15 cellular contexts compared by ENCODE assay signal in the genomic region with DNA sequence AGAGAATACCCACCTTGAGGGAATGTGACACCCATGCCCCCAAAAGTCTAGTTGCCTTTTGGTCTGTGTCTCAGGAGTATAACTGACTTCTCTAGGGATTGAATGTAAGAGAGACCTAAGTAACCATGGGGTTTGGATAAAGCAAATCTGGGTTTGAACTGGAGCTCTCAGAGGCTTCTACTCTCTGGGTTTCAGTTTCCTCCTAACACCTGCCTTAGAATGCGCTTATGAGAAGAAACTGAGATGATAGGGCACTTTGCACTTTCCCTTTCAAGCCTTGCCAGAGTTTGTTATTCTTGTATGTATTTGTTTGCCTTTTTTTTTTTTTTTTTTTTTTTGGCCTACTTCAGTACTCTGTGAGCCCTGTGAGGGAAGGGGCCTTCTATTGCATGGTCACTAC. TPM values are rescaled to one million over a fixed set of nuclear protein-coding genes. Genes with fewer than 3 reads are reported as not detected.
DNase-seq lines count a peak whose midpoint lies in the region; ATAC-seq and TF ChIP-seq lines count a peak whose summit lies in the region.
"Had no signal": no experiment of that assay in that cellular context is flagged by ENCODE, and none has a peak within 500 bp of the region (broad histone marks: within the 10 kb centered on the region; RNA-seq: fewer than 3 reads in every experiment).

No MANE protein-coding gene starts in this region.

- TF ChIP-seq CTCF in chondrocyte (IDR thresholded peaks at IDR 0.05) = no peak

- no peak overlapping the region for H2AK5ac ChIP-seq in mesendoderm (ENCODE audit: low read length)

- no peaks in the 10 kb centered on the region for H3K79me1 ChIP-seq in mesendoderm (ENCODE audit: low read length)

- no peak overlapping the region for H3K4me3 Mint-ChIP-seq in activated naive CD8-positive, alpha-beta T cell treated with anti-CD3 and anti-CD28 coated beads, Interleukin-2, amount 10 ng/mL, durations not matched to agents 7 days and 5 days
- H3K4me3 Mint-ChIP-seq in activated naive CD8-positive, alpha-beta T cell treated with anti-CD3 and anti-CD28 coated beads for 36 hours = no peak overlapping the region
- no peak overlapping the region for H3K4me3 Mint-ChIP-seq in chondrocyte (ENCODE audit: unreplicated experiment)
- H3K4me3 Mint-ChIP-seq: activated B cell treated with CpG ODN at 0.5 μM for 24 hours had no signal

- POLR2A ChIA-PET in activated naive CD8-positive, alpha-beta T cell treated with anti-CD3 and anti-CD28 coated beads, Interleukin-2, amount 10 ng/mL, durations not matched to agents 7 days and 5 days (lab: Charles Lee) = no interaction called here

- H3K9me3 Mint-ChIP-seq in activated naive CD8-positive, alpha-beta T cell treated with anti-CD3 and anti-CD28 coated beads, Interleukin-2, amount 10 ng/mL, durations not matched to agents 7 days and 5 days = no peaks in the 10 kb centered on the region
- no peaks in the 10 kb centered on the region for H3K9me3 Mint-ChIP-seq in activated naive CD8-positive, alpha-beta T cell treated with anti-CD3 and anti-CD28 coated beads for 36 hours
- H3K9me3 Mint-ChIP-seq in chondrocyte (ENCODE audit: low read depth) = no peaks in the 10 kb centered on the region
- H3K9me3 Mint-ChIP-seq: activated B cell treated with CpG ODN at 0.5 μM for 24 hours had no signal

- peaks cover 10% of the 10 kb centered on the region for H3K4me1 Mint-ChIP-seq in activated naive CD8-positive, alpha-beta T cell treated with anti-CD3 and anti-CD28 coated beads, Interleukin-2, amount 10 ng/mL, durations not matched to agents 7 days and 5 days
- H3K4me1 Mint-ChIP-seq in activated naive CD8-positive, alpha-beta T cell treated with anti-CD3 and anti-CD28 coated beads for 36 hours = peaks cover 6% of the 10 kb centered on the region
- H3K4me1 Mint-ChIP-seq in chondrocyte (ENCODE audit: low read depth) = no peaks in the 10 kb centered on the region
- H3K4me1 Mint-ChIP-seq: activated B cell treated with CpG ODN at 0.5 μM for 24 hours had no signal

- H4K5ac ChIP-seq in mesendoderm (ENCODE audit: low read length) = no peak overlapping the region

- H3K27ac ChIP-seq in mesendoderm (ENCODE audit: low read depth, low read length) = no peak overlapping the region
- H3K27ac ChIP-seq: esophagus muscularis mucosa had no signal

- H3K9ac ChIP-seq in mesendoderm (ENCODE audit: low read length) = no peak overlapping the region

- no peak overlapping the region for H3K4me2 ChIP-seq in mesendoderm (ENCODE audit: low read length)

- no peak overlapping the region for H2BK15ac ChIP-seq in mesendoderm (replicated peaks; ENCODE audit: low read depth)

- no peaks in the 10 kb centered on the region for H3K27me3 ChIP-seq in mesendoderm (ENCODE audit: insufficient read depth, low read length, poor library complexity)
- H3K27me3 ChIP-seq: esophagus muscularis mucosa had no signal

- no peak overlapping the region for H2BK120ac ChIP-seq in mesendoderm (ENCODE audit: low read depth, low read length)

- no peak overlapping the region for H3K4ac ChIP-seq in mesendoderm (ENCODE audit: low read depth, low read length)

- peaks cover 34% of the 10 kb centered on the region for H3K36me3 Mint-ChIP-seq in activated naive CD8-positive, alpha-beta T cell treated with anti-CD3 and anti-CD28 coated beads, Interleukin-2, amount 10 ng/mL, durations not matched to agents 7 days and 5 days
- H3K36me3 Mint-ChIP-seq in activated naive CD8-positive, alpha-beta T cell treated with anti-CD3 and anti-CD28 coated beads for 36 hours = peaks cover 13% of the 10 kb centered on the region
- peaks cover 19% of the 10 kb centered on the region for H3K36me3 Mint-ChIP-seq in chondrocyte (ENCODE audit: low read depth)

- H3K27ac Mint-ChIP-seq in activated naive CD8-positive, alpha-beta T cell treated with anti-CD3 and anti-CD28 coated beads, Interleukin-2, amount 10 ng/mL, durations not matched to agents 7 days and 5 days = peak overlapping the region; percentile 13
- no peak overlapping the region for H3K27ac Mint-ChIP-seq in activated naive CD8-positive, alpha-beta T cell treated with anti-CD3 and anti-CD28 coated beads for 36 hours
- H3K27ac Mint-ChIP-seq in chondrocyte (ENCODE audit: unreplicated experiment) = no peak overlapping the region
- H3K27ac Mint-ChIP-seq: activated B cell treated with CpG ODN at 0.5 μM for 24 hours had no signal

- H3K4me1 ChIP-seq in mesendoderm (ENCODE audit: control insufficient read depth, low read depth, low read length) = no peaks in the 10 kb centered on the region
- H3K4me1 ChIP-seq: esophagus muscularis mucosa, HAP-1 had no signal

- no peak overlapping the region for H3K23ac ChIP-seq in mesendoderm (ENCODE audit: low read length)

- no peaks in the 10 kb centered on the region for H3K36me3 ChIP-seq in mesendoderm (ENCODE audit: control insufficient read depth, insufficient read depth, low read length)

- no CpG with 5 or more reads among the region's 1 CpG for WGBS in mesendoderm (ENCODE audit: extremely low coverage, insufficient coverage, low lambda C conversion rate)

- H3K79me2 ChIP-seq in mesendoderm (ENCODE audit: control insufficient read depth, insufficient read depth, low read length) = no peaks in the 10 kb centered on the region

- ATAC-seq in activated naive CD8-positive, alpha-beta T cell treated with anti-CD3 and anti-CD28 coated beads, Interleukin-2, amount 10 ng/mL, durations not matched to agents 7 days and 5 days (ENCODE audit: low read depth) = peak; percentile 54
- peak; percentile 95 for ATAC-seq in GM21619 (IDR thresholded peaks at IDR 0.05; ENCODE audit: unreplicated experiment)
- ATAC-seq in HG03097 (IDR thresholded peaks at IDR 0.05; ENCODE audit: low FRiP score, unreplicated experiment) = peak; percentile 92
- ATAC-seq: mucosa of descending colon had no signal

- no peak overlapping the region for H3K56ac ChIP-seq in mesendoderm (ENCODE audit: low read length)

- H3K18ac ChIP-seq in mesendoderm (ENCODE audit: low read length) = no peak overlapping the region

- H4K8ac ChIP-seq in mesendoderm (ENCODE audit: low read depth, low read length) = no peak overlapping the region

- no peaks in the 10 kb centered on the region for H3K27me3 Mint-ChIP-seq in activated naive CD8-positive, alpha-beta T cell treated with anti-CD3 and anti-CD28 coated beads, Interleukin-2, amount 10 ng/mL, durations not matched to agents 7 days and 5 days
- no peaks in the 10 kb centered on the region for H3K27me3 Mint-ChIP-seq in activated naive CD8-positive, alpha-beta T cell treated with anti-CD3 and anti-CD28 coated beads for 36 hours
- H3K27me3 Mint-ChIP-seq in chondrocyte (ENCODE audit: low read depth) = no peaks in the 10 kb centered on the region
- H3K27me3 Mint-ChIP-seq: activated B cell treated with CpG ODN at 0.5 μM for 24 hours had no signal

- DNase-seq in activated naive CD8-positive, alpha-beta T cell treated with anti-CD3 and anti-CD28 coated beads, Interleukin-2, amount 10 ng/mL, durations not matched to agents 7 days and 5 days = no peak
- DNase-seq in activated naive CD8-positive, alpha-beta T cell treated with anti-CD3 and anti-CD28 coated beads for 36 hours = no peak
- DNase-seq in chondrocyte (ENCODE audit: low spot score) = no peak
- no peak for DNase-seq in NCI-H1930 (lab: John Stamatoyannopoulos, UW)
- no peak for DNase-seq in retina
- DNase-seq in mesendoderm = no peak
- DNase-seq: activated B cell treated with CpG ODN at 0.5 μM for 24 hours; activated effector memory CD4-positive, alpha-beta T cell treated with anti-CD3 and anti-CD28 coated beads, Interleukin-2, amount 50 U/mL, for 16 hours; mucosa of descending colon; NCI-H524; SHP77 treated with DMSO at 0.1 percent for 48 hours had no signal

- no peak overlapping the region for H2BK5ac ChIP-seq in mesendoderm (ENCODE audit: low read length)

- no peak overlapping the region for H3K4me3 ChIP-seq in mesendoderm (ENCODE audit: low read length)
- H3K4me3 ChIP-seq: esophagus muscularis mucosa, HAP-1, mucosa of descending colon had no signal

RNA-seq across cellular contexts. Expression of gene SDHAF4, which starts 19.4 kb away (rescaled TPM):
- total RNA-seq in activated naive CD8-positive, alpha-beta T cell treated with anti-CD3 and anti-CD28 coated beads, Interleukin-2, amount 10 ng/mL, durations not matched to agents 7 days and 5 days = 10 to 100 TPM; 13.9 to 15.9 TPM
- 10 to 100 TPM; 10.2 to 13.1 TPM for total RNA-seq in activated naive CD8-positive, alpha-beta T cell treated with anti-CD3 and anti-CD28 coated beads for 36 hours
- total RNA-seq in chondrocyte = 9.0 to 10.4 TPM (median 9.4 TPM) in 3 replicates
- 10.5 TPM for polyA plus RNA-seq in mesendoderm (2013, experiment 1 of 2)
- polyA plus RNA-seq in mesendoderm (2013, experiment 2 of 2) = 11.7 TPM
